ENCODE assay signal across 8 cellular contexts in genomic region chr16:56643080-56643778, GRCh38. TPM values are rescaled to one million over a fixed set of nuclear protein-coding genes. Genes with fewer than 3 reads are reported as not detected.
A peak's percentile ranks its signal among the peaks of the same experiment; 100 is the strongest.
DNase-seq lines count a peak whose midpoint lies in the region; ATAC-seq and TF ChIP-seq lines count a peak whose summit lies in the region.

No MANE protein-coding gene starts in this region.

- H3K9me3 Mint-ChIP-seq in nephron = no peaks in the 10 kb centered on the region

- peaks cover 15 to 25% (median 24%) of the 10 kb centered on the region in 3 donors for H3K4me1 ChIP-seq in esophagus squamous epithelium
- H3K4me1 ChIP-seq in stomach = peaks cover 23 to 44% (median 37%) of the 10 kb centered on the region in 4 donors

- no peaks in the 10 kb centered on the region for H3K36me3 ChIP-seq in esophagus squamous epithelium
- H3K36me3 ChIP-seq in stomach = no peaks in the 10 kb centered on the region

- peak overlapping the region; percentile 29 to 42 (median 36) for H3K4me3 Mint-ChIP-seq in nephron

- peak; percentile 63 for DNase-seq in LNCaP clone FGC (ENCODE audit: low read depth)
- DNase-seq in activated CD8-positive, alpha-beta memory T cell treated with anti-CD3 and anti-CD28 coated beads, Interleukin-2, amount 50 U/mL, for 4 hours = peak; percentile 78
- DNase-seq in esophagus squamous epithelium (lab: John Stamatoyannopoulos, UW) = no peak
- peak; percentile 89 for DNase-seq in stomach
- no peak for DNase-seq in NCI-H1436 treated with DMSO at 0.1 percent for 48 hours (lab: John Stamatoyannopoulos, UW)

- H3K9me3 ChIP-seq in esophagus squamous epithelium = no peaks in the 10 kb centered on the region
- no peaks in the 10 kb centered on the region for H3K9me3 ChIP-seq in stomach

- H3K27ac ChIP-seq in esophagus squamous epithelium (peak overlapping the region in 3 of 4 donors; percentile 45 to 50 (median 46)), stomach (peak overlapping the region; percentile 65 to 80 (median 74))

- H3K27me3 ChIP-seq in esophagus squamous epithelium (peaks cover 0 to 97% (median 5%) of the 10 kb centered on the region in 4 donors), stomach (peaks cover 0 to 83% (median 14%) of the 10 kb centered on the region in 3 donors)

- no peaks in the 10 kb centered on the region for H3K36me3 Mint-ChIP-seq in nephron (ENCODE audit: low read depth)

- 2 to 57% methylated on average over 5 to 15 of the region's 42 CpGs for WGBS in esophagus squamous epithelium, 2 donors
- WGBS in stomach, 5 donors = 3 to 10% (median 4%) methylated on average over 29 to 42 of the region's 42 CpGs

- no peak overlapping the region for H3K27ac Mint-ChIP-seq in nephron

- intact Hi-C loops in esophagus squamous epithelium (cut with DNase I) = no loop called here
- intact Hi-C loops in stomach (cut with DNase I; ENCODE audit: low total_unique reads) = no loop called here

- peaks cover 100% of the 10 kb centered on the region for H3K27me3 Mint-ChIP-seq in nephron (ENCODE audit: low read depth)

- no peaks in the 10 kb centered on the region for H3K4me1 Mint-ChIP-seq in nephron

- peak; percentile 53 for ATAC-seq in GM18858 (IDR thresholded peaks at IDR 0.05; ENCODE audit: unreplicated experiment)
- ATAC-seq in GM21825 (IDR thresholded peaks at IDR 0.05; ENCODE audit: unreplicated experiment) = no peak

- H3K4me3 ChIP-seq in LNCaP clone FGC (ENCODE audit: low read depth, low read length) (peak overlapping the region; percentile 40), esophagus squamous epithelium (peak overlapping the region in 3 of 4 donors; percentile 39 to 62 (median 43)), stomach (peak overlapping the region; percentile 33 to 47 (median 41))

- TF ChIP-seq POLR2A in esophagus squamous epithelium (IDR thresholded peaks at IDR 0.05) (no peak), stomach (IDR thresholded peaks at IDR 0.05) (no peak)

- peak; percentile 61 for TF ChIP-seq EP300 in stomach (IDR thresholded peaks at IDR 0.05)

- TF ChIP-seq CTCF in LNCaP clone FGC (IDR thresholded peaks at IDR 0.05; ENCODE audit: control insufficient read depth, extremely low read depth, insufficient read depth) = peak; percentile 58
- peak; percentile 30 to 56 (median 50) for TF ChIP-seq CTCF in esophagus squamous epithelium (IDR thresholded peaks at IDR 0.05)
- peak in 2 of 3 experiments; percentile 12 to 14 for TF ChIP-seq CTCF in nephron (IDR thresholded peaks at IDR 0.05; ENCODE audit: unreplicated experiment in 3 of 3)
- peak in 4 of 7 experiments; percentile 17 to 58 (median 42) for TF ChIP-seq CTCF in stomach (IDR thresholded peaks at IDR 0.05)

RNA-seq across cellular contexts. Expression of gene MT1A, which starts 4.8 kb away (rescaled TPM):
- total RNA-seq in esophagus squamous epithelium = 10 to 100 TPM in 1 of 4 donors, 1 to 10 TPM in 2, not detected in 1; 3.3 to 34.2 (median 5.3) TPM
- 10 to 100 TPM in 2 of 5 donors, 1 to 10 TPM in 2, not detected in 1; 3.3 to 56.7 (median 25.5) TPM for total RNA-seq in stomach
- 100 to 1,000 TPM; 117 to 185 (median 169) TPM for polyA plus RNA-seq in stomach

RNA-seq across cellular contexts. Expression of gene MT1B, which starts 8.5 kb away (rescaled TPM):
- total RNA-seq in esophagus squamous epithelium = not detected
- total RNA-seq in stomach = not detected
- 1 to 10 TPM in 1 of 3 donors, not detected in 2; 5.8 TPM for polyA plus RNA-seq in stomach

RNA-seq across cellular contexts. Expression of gene MT1M, which starts 10.8 kb away (rescaled TPM):
- total RNA-seq in esophagus squamous epithelium = 1 to 10 TPM in 2 of 4 donors, under 1 TPM in 1, not detected in 1; 0.57 to 7.4 (median 4.8) TPM
- total RNA-seq in stomach = 10 to 100 TPM in 3 of 5 donors, 1 to 10 TPM in 1, not detected in 1; 5.2 to 57.4 (median 25.3) TPM
- polyA plus RNA-seq in stomach = 100 to 1,000 TPM; 135 to 155 (median 138) TPM

RNA-seq across cellular contexts. Expression of gene MT1F, which starts 14.5 kb away (rescaled TPM):
- 1 to 10 TPM in 3 of 4 donors, not detected in 1; 2.8 to 4.2 (median 2.9) TPM for total RNA-seq in esophagus squamous epithelium
- 10 to 100 TPM in 2 of 5 donors, 1 to 10 TPM in 1, not detected in 2; 7.5 to 73.3 (median 13.3) TPM for total RNA-seq in stomach
- 100 to 1,000 TPM in 2 of 3 donors, 10 to 100 TPM in 1; 87.0 to 225 (median 161) TPM for polyA plus RNA-seq in stomach

RNA-seq across cellular contexts. Expression of gene MT1E, which starts 17.6 kb away (rescaled TPM):
- total RNA-seq in esophagus squamous epithelium (100 to 1,000 TPM in 1 of 4 donors, 10 to 100 TPM in 3; 52.4 to 106 (median 88.7) TPM), stomach (100 to 1,000 TPM in 4 of 5 donors, 10 to 100 TPM in 1; 16.1 to 704 (median 292) TPM)
- 1,000 to 10,000 TPM in 2 of 3 donors, 100 to 1,000 TPM in 1; 445 to 1,956 (median 1,098) TPM for polyA plus RNA-seq in stomach

Comparison
In these comparisons a context has a peak if more than half of its experiments do, and no peak if none do; other contexts are left out.
1. DNase-seq: peak in LNCaP clone FGC (single experiment), activated CD8-positive, alpha-beta memory T cell treated with anti-CD3 and anti-CD28 coated beads, Interleukin-2, amount 50 U/mL, for 4 hours (single experiment) and stomach (single experiment); none in esophagus squamous epithelium (single experiment) and NCI-H1436 treated with DMSO at 0.1 percent for 48 hours (single experiment).
2. Peak in every context shown above with its lines, with median percentiles within 50 percentile points of each other: H3K4me3 ChIP-seq and CTCF ChIP-seq.